Comparison of ENCODE assay signal across 10 cellular contexts in genomic region chr10:48604039-48604407, GRCh38. TPM values are rescaled to one million over a fixed set of nuclear protein-coding genes. Genes with fewer than 3 reads are reported as not detected.
A peak's percentile ranks its signal among the peaks of the same experiment; 100 is the strongest.
DNase-seq lines count a peak whose midpoint lies in the region; FAIRE-seq and TF ChIP-seq lines count a peak whose summit lies in the region.
"Had no signal": no experiment of that assay in that cellular context is flagged by ENCODE, and none has a peak within 500 bp of the region (broad histone marks: within the 10 kb centered on the region; RNA-seq: fewer than 3 reads in every experiment).

No MANE protein-coding gene starts in this region.

- H3K27me3 ChIP-seq in astrocyte (ENCODE audit: insufficient read depth, low read length) (no peaks in the 10 kb centered on the region), keratinocyte (ENCODE audit: control insufficient read depth, extremely low read depth, insufficient read depth, low read length) (peaks cover 19% of the 10 kb centered on the region), subcutaneous abdominal adipose tissue (ENCODE audit: control insufficient read depth in 5 of 5, insufficient read depth in 4 of 5, low read length in 5 of 5) (peaks cover 0 to 14% (median 2%) of the 10 kb centered on the region in 5 donors), trophoblast cell (ENCODE audit: insufficient read depth, low read length) (peaks cover 8% of the 10 kb centered on the region)

- H4K91ac ChIP-seq in trophoblast cell (ENCODE audit: low read depth, low read length), result no peak overlapping the region

- TF ChIP-seq CTCF in HFFc6 (IDR thresholded peaks at IDR 0.05) (no peak), astrocyte (IDR thresholded peaks at IDR 0.05; ENCODE audit: insufficient read depth, low read depth, low read length) (no peak), keratinocyte (optimal IDR thresholded peaks at IDR 0.05 in 1 of 3, IDR thresholded peaks at IDR 0.05 in 1 of 3, conservative IDR thresholded peaks at IDR 0.05 in 1 of 3; ENCODE audit: extremely low read depth in 1 of 3, insufficient read depth in 2 of 3, low read length in 3 of 3) (no peak)

- H3K9me3 Mint-ChIP-seq in HFFc6 (no peaks in the 10 kb centered on the region), astrocyte (ENCODE audit: unreplicated experiment) (peaks cover 3% of the 10 kb centered on the region)
- H3K9me3 Mint-ChIP-seq: immature natural killer cell had no signal

- H3K9ac ChIP-seq in astrocyte (ENCODE audit: low read length) (peak overlapping the region; percentile 83), keratinocyte (ENCODE audit: control insufficient read depth, extremely low read depth, insufficient read depth, low read length) (peak overlapping the region; percentile 51), subcutaneous abdominal adipose tissue (ENCODE audit: low read length in 5 of 5) (peak overlapping the region in 1 of 5 donors; percentile 33), trophoblast cell (ENCODE audit: low read length) (no peak overlapping the region)

- H3K4me3 Mint-ChIP-seq in HFFc6 (peak overlapping the region; percentile 95), astrocyte (ENCODE audit: unreplicated experiment) (peak overlapping the region; percentile 82)

- no peak overlapping the region for H2BK5ac ChIP-seq in trophoblast cell (ENCODE audit: low read depth, low read length, poor library complexity)

- H2AFZ ChIP-seq in astrocyte (ENCODE audit: low read depth, low read length) (no peak overlapping the region), keratinocyte (ENCODE audit: control insufficient read depth, low read length) (no peak overlapping the region), trophoblast cell (ENCODE audit: insufficient read depth, low read length, poor library complexity) (no peak overlapping the region)

- FAIRE-seq in astrocyte (lab: Jason Lieb, UNC) (no peak), keratinocyte (lab: Jason Lieb, UNC) (no peak)
- FAIRE-seq: H54 had no signal

- no peak overlapping the region for H3K18ac ChIP-seq in trophoblast cell (ENCODE audit: low read length)

- peaks cover 3% of the 10 kb centered on the region for H3K36me3 ChIP-seq in astrocyte (ENCODE audit: insufficient read depth, low read length)
- no peaks in the 10 kb centered on the region for H3K36me3 ChIP-seq in keratinocyte (ENCODE audit: control insufficient read depth in 2 of 2, extremely low read depth in 1 of 2, insufficient read depth in 2 of 2, low read length in 2 of 2)
- no peaks in the 10 kb centered on the region for H3K36me3 ChIP-seq in subcutaneous abdominal adipose tissue (ENCODE audit: control insufficient read depth in 5 of 5, insufficient read depth in 5 of 5, low read length in 5 of 5)
- H3K36me3 ChIP-seq in trophoblast cell (ENCODE audit: control insufficient read depth in 1 of 2, insufficient read depth in 2 of 2, low read length in 2 of 2), result no peaks in the 10 kb centered on the region

- H2BK120ac ChIP-seq in trophoblast cell (ENCODE audit: insufficient read depth, low read length, poor library complexity), result no peak overlapping the region

- H3K27me3 Mint-ChIP-seq in HFFc6 (ENCODE audit: insufficient read depth) (no peaks in the 10 kb centered on the region), astrocyte (ENCODE audit: low read depth, unreplicated experiment) (peaks cover 14% of the 10 kb centered on the region)

- H3K14ac ChIP-seq in trophoblast cell (ENCODE audit: low read length), result no peak overlapping the region

- H3K79me2 ChIP-seq in astrocyte (ENCODE audit: insufficient read depth, low read length), result peaks cover 59% of the 10 kb centered on the region
- H3K79me2 ChIP-seq in keratinocyte (ENCODE audit: control insufficient read depth, insufficient read depth, low read length), result peaks cover 26% of the 10 kb centered on the region
- H3K79me2 ChIP-seq in trophoblast cell (ENCODE audit: control insufficient read depth, insufficient read depth, low read length, poor library complexity), result no peaks in the 10 kb centered on the region

- DNase-seq in HFFc6 (no peak), astrocyte (ENCODE audit: low read depth) (no peak), keratinocyte (ENCODE audit: low read depth, low spot score) (no peak), NCI-H187 treated with DMSO at 0.1 percent for 48 hours (lab: John Stamatoyannopoulos, UW) (no peak), NAMALWA (ENCODE audit: low spot score) (no peak), trophoblast cell (no peak)
- DNase-seq: immature natural killer cell had no signal

- H3K4me2 ChIP-seq in astrocyte (ENCODE audit: low read length) (peak overlapping the region; percentile 90), keratinocyte (ENCODE audit: control insufficient read depth, extremely low read depth, insufficient read depth, low read depth, low read length) (peak overlapping the region; percentile 77), trophoblast cell (ENCODE audit: low read length) (no peak overlapping the region)

- peak overlapping the region; percentile 93 for H3K27ac Mint-ChIP-seq in HFFc6
- no peak overlapping the region for H3K27ac Mint-ChIP-seq in astrocyte (ENCODE audit: unreplicated experiment)
- H3K27ac Mint-ChIP-seq: immature natural killer cell, progenitor cell of endocrine pancreas had no signal

- H3K4me1 ChIP-seq in astrocyte (ENCODE audit: insufficient read depth, low read length) (peaks cover 57% of the 10 kb centered on the region), keratinocyte (ENCODE audit: control insufficient read depth, extremely low read depth, insufficient read depth, low read length) (peaks cover 20% of the 10 kb centered on the region), subcutaneous abdominal adipose tissue (ENCODE audit: control insufficient read depth in 5 of 5, insufficient read depth in 5 of 5, low read length in 5 of 5) (peaks cover 0 to 29% (median 20%) of the 10 kb centered on the region in 5 donors), trophoblast cell (ENCODE audit: control insufficient read depth in 1 of 2, insufficient read depth in 2 of 2, low read length in 2 of 2) (peaks cover 7 to 10% of the 10 kb centered on the region in 2 experiments)

- H3K36me3 Mint-ChIP-seq in HFFc6 (ENCODE audit: low read depth), result peaks cover 28% of the 10 kb centered on the region
- peaks cover 3% of the 10 kb centered on the region for H3K36me3 Mint-ChIP-seq in astrocyte (ENCODE audit: low read depth, unreplicated experiment)
- H3K36me3 Mint-ChIP-seq: immature natural killer cell had no signal

- H3K23ac ChIP-seq in trophoblast cell (ENCODE audit: low read length), result no peak overlapping the region

- H4K8ac ChIP-seq in trophoblast cell (ENCODE audit: low read depth, low read length), result no peak overlapping the region

- no peak overlapping the region for H2BK12ac ChIP-seq in trophoblast cell (ENCODE audit: low read length)

- H3K9me3 ChIP-seq in astrocyte (ENCODE audit: insufficient read depth, low read depth, low read length), result no peaks in the 10 kb centered on the region
- no peaks in the 10 kb centered on the region for H3K9me3 ChIP-seq in keratinocyte (ENCODE audit: control insufficient read depth, low read depth, low read length)
- H3K9me3 ChIP-seq in subcutaneous abdominal adipose tissue (ENCODE audit: control insufficient read depth in 5 of 5, low read length in 5 of 5), result no peaks in the 10 kb centered on the region
- H3K9me3 ChIP-seq in trophoblast cell (ENCODE audit: insufficient read depth, low read depth, low read length), result no peaks in the 10 kb centered on the region

- no peaks in the 10 kb centered on the region for H3K79me1 ChIP-seq in trophoblast cell (ENCODE audit: low read length)

- H3K27ac ChIP-seq in astrocyte (ENCODE audit: low read depth, low read length), result peak overlapping the region; percentile 60
- no peak overlapping the region for H3K27ac ChIP-seq in keratinocyte (ENCODE audit: control insufficient read depth, insufficient read depth, low read length)
- H3K27ac ChIP-seq in subcutaneous abdominal adipose tissue (ENCODE audit: low read depth, low read length), result no peak overlapping the region
- H3K27ac ChIP-seq in trophoblast cell (ENCODE audit: low read depth, low read length), result no peak overlapping the region

- H4K20me1 ChIP-seq in astrocyte (ENCODE audit: insufficient read depth, low read length) (peaks cover 35% of the 10 kb centered on the region), keratinocyte (ENCODE audit: control insufficient read depth, extremely low read depth, insufficient read depth, low read length) (no peaks in the 10 kb centered on the region)

- H3K4me3 ChIP-seq in astrocyte (ENCODE audit: insufficient read depth, low read depth, low read length) (peak overlapping the region; percentile 90), keratinocyte (ENCODE audit: control insufficient read depth in 2 of 3, extremely low read depth in 1 of 3, insufficient read depth in 2 of 3, low read depth in 1 of 3, low read length in 3 of 3) (peak overlapping the region in 2 of 3 experiments; percentile 55 to 76), subcutaneous abdominal adipose tissue (ENCODE audit: low read depth in 1 of 5, low read length in 5 of 5) (peak overlapping the region; percentile 6 to 66 (median 55)), trophoblast cell (ENCODE audit: low read depth, low read length) (no peak overlapping the region)

- no peak overlapping the region for H2AK5ac ChIP-seq in trophoblast cell (ENCODE audit: low read length)

- no CpG with 5 or more reads among the region's 7 CpGs for WGBS in trophoblast cell (ENCODE audit: extremely low coverage, insufficient coverage, insufficient read length)

- H4K12ac ChIP-seq in trophoblast cell (ENCODE audit: low read depth, low read length), result no peak overlapping the region

- H3K4me1 Mint-ChIP-seq in HFFc6 (ENCODE audit: low read depth) (peaks cover 88% of the 10 kb centered on the region), astrocyte (ENCODE audit: low read depth, unreplicated experiment) (peaks cover 23% of the 10 kb centered on the region)

- H3K9me1 ChIP-seq in keratinocyte (ENCODE audit: control insufficient read depth, extremely low read depth, insufficient read depth, low read length), result peaks cover 4% of the 10 kb centered on the region

- dilution Hi-C loops in keratinocyte (cut with MboI; ENCODE audit: extremely low pct_ligation_motif_present, low sequenced_read_pairs), result no loop called here

- H3K4ac ChIP-seq in trophoblast cell (ENCODE audit: low read depth, low read length), result no peak overlapping the region

RNA-seq across cellular contexts. Expression of gene ARHGAP22, which starts 0.8 kb away (rescaled TPM):
- total RNA-seq in HFFc6 (2021; fragmentation: NEBNext Ultra II Directional; extraction: Animal tissue kit (Norgen Biotek cat#: 25700)), result 100 to 1,000 TPM in 1 of 6 experiments, 10 to 100 TPM in 5; 74.3 to 117 (median 95.7) TPM
- total RNA-seq in astrocyte, result 4.7 and 6.2 TPM in 2 replicates
- 4.9 to 8.7 TPM (median 6.4 TPM) in 3 replicates for polyA plus RNA-seq in keratinocyte
- polyA plus RNA-seq in keratinocyte (2011; ENCODE audit: low read depth), result 3.0 TPM
- 4.1 and 7.4 TPM in 2 replicates for polyA plus RNA-seq in keratinocyte (2011; cell fraction: cytosol; rRNA removed)
- polyA plus RNA-seq in keratinocyte (2011; cell fraction: nucleus; rRNA removed), result 10.3 and 11.8 TPM in 2 replicates
- polyA plus RNA-seq in keratinocyte (2012; ENCODE audit: low replicate concordance), result 2.9 and 17.7 TPM in 2 replicates
- polyA minus RNA-seq in keratinocyte, result 3.5 to 8.1 TPM (median 3.5 TPM) in 3 replicates
- 10.4 TPM for polyA minus RNA-seq in keratinocyte (2011; cell fraction: cytosol; rRNA and poly(A)+ RNA removed)
- 6.7 and 8.0 TPM in 2 replicates for polyA minus RNA-seq in keratinocyte (2011; cell fraction: nucleus; rRNA and poly(A)+ RNA removed)
- polyA plus RNA-seq in trophoblast cell (2013), result 0.18 and 0.36 TPM in 2 replicates
- polyA plus RNA-seq: immature natural killer cell had no signal

Comparison
In these comparisons a context has a peak if more than half of its experiments do, and no peak if none do; other contexts are left out.
1. RNA of gene ARHGAP22, which starts 0.8 kb away (total RNA-seq): 74.3 to 117 TPM in HFFc6; 4.7 to 6.2 TPM in astrocyte; every median in the first group is over 10 times any median in the second.